ENCODE assay signal across 11 cellular contexts in the genomic region with DNA sequence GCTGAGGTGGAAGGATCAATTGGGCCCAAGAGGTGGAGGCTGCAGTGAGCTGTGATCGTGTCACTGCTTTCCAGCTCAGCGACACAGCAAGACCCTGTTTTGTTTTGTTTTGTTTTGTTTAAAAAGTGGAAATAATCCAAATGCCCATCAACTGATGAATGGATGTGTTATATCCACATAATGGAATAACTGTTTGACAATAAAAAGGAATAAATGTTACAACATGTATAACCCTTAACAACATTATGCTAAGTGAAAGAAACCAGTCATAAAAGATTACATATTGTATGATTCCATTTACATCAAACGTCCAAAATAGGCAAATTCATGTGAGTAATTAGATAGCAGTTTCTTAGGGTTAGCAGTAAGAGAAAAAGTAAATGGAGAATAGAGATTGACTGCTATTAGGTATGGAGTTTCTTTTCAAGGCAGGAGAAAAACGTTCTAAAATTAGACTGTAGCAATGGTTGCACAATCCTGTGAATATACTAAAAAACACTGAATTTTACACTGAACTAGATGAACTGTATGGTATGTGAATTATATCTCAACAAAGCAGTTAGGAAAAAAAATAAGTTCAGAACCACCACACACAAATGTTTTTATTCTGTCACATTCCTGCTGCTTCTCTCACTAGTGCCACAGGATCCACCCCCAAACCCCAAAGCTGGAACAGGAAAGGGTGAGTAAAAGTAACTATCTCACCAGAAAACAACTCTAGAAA. TPM values are rescaled to one million over a fixed set of nuclear protein-coding genes. Genes with fewer than 3 reads are reported as not detected.
DNase-seq lines count a peak whose midpoint lies in the region; ATAC-seq and TF ChIP-seq lines count a peak whose summit lies in the region.
"Had no signal": no experiment of that assay in that cellular context is flagged by ENCODE, and none has a peak within 500 bp of the region (broad histone marks: within the 10 kb centered on the region; RNA-seq: fewer than 3 reads in every experiment).

No MANE protein-coding gene starts in this region.

- peak overlapping the region; percentile 86 for H3K27ac Mint-ChIP-seq in activated CD4-positive, alpha-beta T cell treated with anti-CD3 and anti-CD28 coated beads, Interleukin-2, amount 10 ng/mL, durations not matched to agents 24 days and 14 days
- H3K27ac Mint-ChIP-seq in activated naive CD4-positive, alpha-beta T cell treated with anti-CD3 and anti-CD28 coated beads, Interleukin-2, amount 50 U/mL, for 72 hours = peak overlapping the region; percentile 83 to 97
- peak overlapping the region; percentile 81 for H3K27ac Mint-ChIP-seq in stimulated activated naive CD8-positive, alpha-beta T cell treated with anti-CD3 and anti-CD28 coated beads, Interleukin-15, Interleukin-2, amounts not matched to agents 100 ng/mL and 50 ng/mL, for 24 hours
- H3K27ac Mint-ChIP-seq: activated B cell treated with CpG ODN at 0.5 μM for 24 hours had no signal

- peaks cover 92% of the 10 kb centered on the region for H3K4me1 ChIP-seq in left ventricle myocardium inferior

- H3K27me3 ChIP-seq in left ventricle myocardium inferior (ENCODE audit: low read depth) = no peaks in the 10 kb centered on the region

- peak overlapping the region; percentile 80 for H3K27ac ChIP-seq in left ventricle myocardium inferior (replicated peaks)

- ATAC-seq in activated naive CD4-positive, alpha-beta T cell treated with anti-CD3 and anti-CD28 coated beads, Interleukin-2, amount 50 U/mL, for 72 hours = peak; percentile 37 to 67

- no peaks in the 10 kb centered on the region for H3K36me3 ChIP-seq in left ventricle myocardium inferior

- no peaks in the 10 kb centered on the region for H3K9me3 ChIP-seq in left ventricle myocardium inferior (replicated peaks)

- no peaks in the 10 kb centered on the region for H3K27me3 Mint-ChIP-seq in activated CD4-positive, alpha-beta T cell treated with anti-CD3 and anti-CD28 coated beads, Interleukin-2, amount 10 ng/mL, durations not matched to agents 24 days and 14 days
- no peaks in the 10 kb centered on the region for H3K27me3 Mint-ChIP-seq in stimulated activated naive CD8-positive, alpha-beta T cell treated with anti-CD3 and anti-CD28 coated beads, Interleukin-15, Interleukin-2, amounts not matched to agents 100 ng/mL and 50 ng/mL, for 24 hours
- H3K27me3 Mint-ChIP-seq: activated B cell treated with CpG ODN at 0.5 μM for 24 hours had no signal

- no peaks in the 10 kb centered on the region for H3K9me3 Mint-ChIP-seq in activated CD4-positive, alpha-beta T cell treated with anti-CD3 and anti-CD28 coated beads, Interleukin-2, amount 10 ng/mL, durations not matched to agents 24 days and 14 days
- H3K9me3 Mint-ChIP-seq in activated naive CD4-positive, alpha-beta T cell treated with anti-CD3 and anti-CD28 coated beads, Interleukin-2, amount 50 U/mL, for 72 hours = peaks cover 0 to 5% of the 10 kb centered on the region in 2 donors
- no peaks in the 10 kb centered on the region for H3K9me3 Mint-ChIP-seq in stimulated activated naive CD8-positive, alpha-beta T cell treated with anti-CD3 and anti-CD28 coated beads, Interleukin-15, Interleukin-2, amounts not matched to agents 100 ng/mL and 50 ng/mL, for 24 hours
- H3K9me3 Mint-ChIP-seq: activated B cell treated with CpG ODN at 0.5 μM for 24 hours had no signal

- peak; percentile 66 for DNase-seq in activated CD4-positive, alpha-beta T cell treated with anti-CD3 and anti-CD28 coated beads, Interleukin-2, amount 10 ng/mL, durations not matched to agents 24 days and 14 days
- no peak for DNase-seq in activated CD4-positive, alpha-beta T cell treated with anti-CD3 and anti-CD28 coated beads for 1 hour
- no peak for DNase-seq in activated naive CD4-positive, alpha-beta T cell treated with anti-CD3 and anti-CD28 coated beads, Interleukin-2, amount 50 U/mL, for 72 hours (ENCODE audit: low spot score in 2 of 2)
- DNase-seq in left ventricle myocardium inferior (no peak), T-helper 9 cell (no peak), UCSD-AML1 (lab: John Stamatoyannopoulos, UW; ENCODE audit: unreplicated experiment) (no peak), mesenteric fat pad (ENCODE audit: low spot score) (no peak)
- DNase-seq: ACHN, activated B cell treated with CpG ODN at 0.5 μM for 24 hours, NCI-H510A had no signal

- intact Hi-C loops in activated CD4-positive, alpha-beta T cell treated with anti-CD3 and anti-CD28 coated beads, Interleukin-2, amount 10 ng/mL, durations not matched to agents 24 days and 14 days (cut with micrococcal nuclease) = no loop called here
- intact Hi-C loops in left ventricle myocardium inferior (cut with micrococcal nuclease) = no loop called here

- no peak for TF ChIP-seq CTCF in left ventricle myocardium inferior (IDR thresholded peaks at IDR 0.05; ENCODE audit: borderline replicate concordance)

- H3K36me3 Mint-ChIP-seq in activated CD4-positive, alpha-beta T cell treated with anti-CD3 and anti-CD28 coated beads, Interleukin-2, amount 10 ng/mL, durations not matched to agents 24 days and 14 days (ENCODE audit: low read depth) = peaks cover 24% of the 10 kb centered on the region
- peaks cover 0 to 10% of the 10 kb centered on the region in 2 donors for H3K36me3 Mint-ChIP-seq in activated naive CD4-positive, alpha-beta T cell treated with anti-CD3 and anti-CD28 coated beads, Interleukin-2, amount 50 U/mL, for 72 hours
- peaks cover 33% of the 10 kb centered on the region for H3K36me3 Mint-ChIP-seq in stimulated activated naive CD8-positive, alpha-beta T cell treated with anti-CD3 and anti-CD28 coated beads, Interleukin-15, Interleukin-2, amounts not matched to agents 100 ng/mL and 50 ng/mL, for 24 hours (ENCODE audit: low read depth)

- H3K4me1 Mint-ChIP-seq in activated CD4-positive, alpha-beta T cell treated with anti-CD3 and anti-CD28 coated beads, Interleukin-2, amount 10 ng/mL, durations not matched to agents 24 days and 14 days = peaks cover 62% of the 10 kb centered on the region
- H3K4me1 Mint-ChIP-seq in stimulated activated naive CD8-positive, alpha-beta T cell treated with anti-CD3 and anti-CD28 coated beads, Interleukin-15, Interleukin-2, amounts not matched to agents 100 ng/mL and 50 ng/mL, for 24 hours (ENCODE audit: low read depth) = peaks cover 94% of the 10 kb centered on the region

- H3K4me3 ChIP-seq in left ventricle myocardium inferior = peak overlapping the region; percentile 29

- H3K4me3 Mint-ChIP-seq in activated CD4-positive, alpha-beta T cell treated with anti-CD3 and anti-CD28 coated beads, Interleukin-2, amount 10 ng/mL, durations not matched to agents 24 days and 14 days = peak overlapping the region; percentile 78
- H3K4me3 Mint-ChIP-seq in stimulated activated naive CD8-positive, alpha-beta T cell treated with anti-CD3 and anti-CD28 coated beads, Interleukin-15, Interleukin-2, amounts not matched to agents 100 ng/mL and 50 ng/mL, for 24 hours = peak overlapping the region; percentile 33
- H3K4me3 Mint-ChIP-seq: activated B cell treated with CpG ODN at 0.5 μM for 24 hours had no signal

RNA-seq across cellular contexts. Expression of a gene that starts 15.7 kb away (rescaled TPM):
- 48.9 and 51.0 TPM in 2 replicates for total RNA-seq in activated CD4-positive, alpha-beta T cell treated with anti-CD3 and anti-CD28 coated beads, Interleukin-2, amount 10 ng/mL, durations not matched to agents 24 days and 14 days
- 10 to 100 TPM; 51.0 to 52.9 TPM for total RNA-seq in activated naive CD4-positive, alpha-beta T cell treated with anti-CD3 and anti-CD28 coated beads, Interleukin-2, amount 50 U/mL, for 72 hours
- total RNA-seq in left ventricle myocardium inferior (40.7 TPM), mesenteric fat pad (62.1 TPM)
